In the genomic region with DNA sequence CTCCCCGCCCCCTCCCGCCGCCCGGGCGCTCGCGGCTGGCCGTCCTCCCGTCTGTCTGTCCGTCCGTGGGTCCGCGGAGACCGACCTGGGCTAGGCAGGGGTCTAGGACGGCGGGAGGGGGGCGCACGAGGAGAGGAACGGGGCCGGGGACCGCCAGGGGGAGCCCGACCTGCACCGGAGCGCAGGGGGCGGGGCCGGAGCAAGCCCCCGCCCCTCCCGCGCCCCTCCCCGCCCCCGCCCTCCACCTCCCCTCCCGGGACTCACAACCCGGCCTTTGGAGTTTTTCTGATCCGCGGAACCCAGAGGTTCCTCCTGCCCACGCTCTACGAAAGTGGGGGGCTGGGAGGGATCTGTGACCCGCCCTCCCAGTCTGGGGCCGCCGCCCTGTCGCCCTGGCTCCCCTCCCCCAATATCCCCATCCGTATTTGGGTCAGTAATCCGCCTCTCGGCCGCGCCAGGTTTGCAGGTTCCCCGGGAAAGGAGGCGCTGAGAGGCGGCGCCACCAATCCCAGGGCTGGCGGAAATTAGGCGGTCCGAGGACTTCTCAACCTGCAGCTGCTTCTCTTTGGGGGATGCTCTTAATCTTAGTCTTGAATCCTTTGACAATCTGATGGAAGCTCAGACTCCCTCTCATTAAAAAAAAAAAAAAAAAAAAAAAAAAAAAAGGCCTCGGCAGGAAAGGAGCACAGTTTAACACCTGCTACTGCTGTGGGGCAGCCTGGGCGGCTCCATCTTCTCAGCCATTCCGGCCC, we compare ENCODE assay signal across 9 cellular contexts. TPM values are rescaled to one million over a fixed set of nuclear protein-coding genes. Genes with fewer than 3 reads are reported as not detected.
DNase-seq lines count a peak whose midpoint lies in the region; ATAC-seq and TF ChIP-seq lines count a peak whose summit lies in the region.
"Had no signal": no experiment of that assay in that cellular context is flagged by ENCODE, and none has a peak within 500 bp of the region (broad histone marks: within the 10 kb centered on the region; RNA-seq: fewer than 3 reads in every experiment).

No MANE protein-coding gene starts in this region.

- ATAC-seq in GM23338: peak; percentile 70
- peak; percentile 19 to 76 (median 59) for ATAC-seq in heart left ventricle
- ATAC-seq in upper lobe of right lung: peak; percentile 88

- H3K4me2 ChIP-seq in GM23338: peak overlapping the region; percentile 77
- H3K4me2 ChIP-seq in MM.1S (ENCODE audit: low read depth, low read length): peak overlapping the region; percentile 80

- intact Hi-C loops in heart left ventricle (cut with DNase I): loop anchor here in 1 of 10 donors (1.0 kb wide), 1 partner anchor 115 kb away; no protein-coding TSS in a partner anchor
- intact Hi-C loops in posterior vena cava (cut with DNase I): no loop called here
- intact Hi-C loops in upper lobe of right lung (cut with DNase I): no loop called here

- H3K4me3 ChIP-seq in GM23338 (peak overlapping the region; percentile 70), MM.1S (ENCODE audit: low read length) (peak overlapping the region; percentile 62), heart left ventricle (peak overlapping the region; percentile 15 to 68 (median 56)), upper lobe of right lung (peak overlapping the region; percentile 48)

- H3K79me2 ChIP-seq in GM23338 (replicated peaks; ENCODE audit: insufficient read depth): no peaks in the 10 kb centered on the region
- 0 out of 2 replicates have a peak, but pooled peaks cover 11% of the 10 kb centered on the region for H3K79me2 ChIP-seq in MM.1S (ENCODE audit: low read length)

- no peaks in the 10 kb centered on the region for H3F3A ChIP-seq in GM23338 (replicated peaks; ENCODE audit: low read depth)
- H3F3A ChIP-seq in MM.1S (ENCODE audit: insufficient read depth, low read length): peaks cover 18% of the 10 kb centered on the region

- H3K9me3 Mint-ChIP-seq in GM23338: no peaks in the 10 kb centered on the region
- H3K9me3 Mint-ChIP-seq in activated naive CD4-positive, alpha-beta T cell treated with anti-CD3 and anti-CD28 coated beads, Interleukin-2, amount 50 U/mL, for 24 hours: no peaks in the 10 kb centered on the region

- H3K9me3 ChIP-seq in MM.1S (replicated peaks; ENCODE audit: insufficient read depth, low read length) (no peaks in the 10 kb centered on the region), heart left ventricle (no peaks in the 10 kb centered on the region), upper lobe of right lung (no peaks in the 10 kb centered on the region)

- H3K27me3 ChIP-seq in GM23338 (ENCODE audit: insufficient read depth): no peaks in the 10 kb centered on the region
- no peaks in the 10 kb centered on the region for H3K27me3 ChIP-seq in MM.1S (replicated peaks; ENCODE audit: insufficient read depth, low read length)
- H3K27me3 ChIP-seq in heart left ventricle: peaks cover 0 to 15% (median 0%) of the 10 kb centered on the region in 9 donors
- peaks cover 10% of the 10 kb centered on the region for H3K27me3 ChIP-seq in upper lobe of right lung

- WGBS in heart left ventricle, 4 donors: 2 to 6% (median 5%) methylated on average over 39 to 56 of the region's 56 CpGs

- peak overlapping the region; percentile 72 for H3K4me3 Mint-ChIP-seq in GM23338
- H3K4me3 Mint-ChIP-seq in activated naive CD4-positive, alpha-beta T cell treated with anti-CD3 and anti-CD28 coated beads, Interleukin-2, amount 50 U/mL, for 24 hours: peak overlapping the region; percentile 81

- H3K36me3 ChIP-seq in GM23338 (ENCODE audit: insufficient read depth) (no peaks in the 10 kb centered on the region), MM.1S (replicated peaks; ENCODE audit: insufficient read depth, low read length) (no peaks in the 10 kb centered on the region), heart left ventricle (no peaks in the 10 kb centered on the region), upper lobe of right lung (no peaks in the 10 kb centered on the region)

- peaks cover 10% of the 10 kb centered on the region; the same call in 2 of the 3 replicates for H3K36me3 Mint-ChIP-seq in GM23338 (ENCODE audit: low read depth)
- no peaks in the 10 kb centered on the region for H3K36me3 Mint-ChIP-seq in activated naive CD4-positive, alpha-beta T cell treated with anti-CD3 and anti-CD28 coated beads, Interleukin-2, amount 50 U/mL, for 24 hours

- DNase-seq in DMS153 (lab: John Stamatoyannopoulos, UW): peak; percentile 76
- DNase-seq in GM23338 (ENCODE audit: low spot score): peak; percentile 95
- peak; percentile 83 for DNase-seq in MM.1S
- peak; percentile 87 for DNase-seq in SK-N-DZ (ENCODE audit: low spot score)
- DNase-seq in heart left ventricle: peak; percentile 67 to 84 (median 75)
- peak; percentile 87 for DNase-seq in posterior vena cava (ENCODE audit: low spot score)
- peak; percentile 91 for DNase-seq in upper lobe of right lung

- peak overlapping the region; percentile 70 for H3K9ac ChIP-seq in MM.1S (ENCODE audit: low read length)

- TF ChIP-seq POLR2A in heart left ventricle (IDR thresholded peaks at IDR 0.05): no peak

- peaks cover 12% of the 10 kb centered on the region; the same call in 2 of the 3 replicates for H3K4me1 Mint-ChIP-seq in GM23338
- H3K4me1 Mint-ChIP-seq in activated naive CD4-positive, alpha-beta T cell treated with anti-CD3 and anti-CD28 coated beads, Interleukin-2, amount 50 U/mL, for 24 hours: peaks cover 4% of the 10 kb centered on the region

- H2AFZ ChIP-seq in GM23338 (peak overlapping the region; percentile 80), MM.1S (ENCODE audit: low read length) (peak overlapping the region; percentile 84)

- H4K20me1 ChIP-seq in GM23338 (replicated peaks; ENCODE audit: insufficient read depth) (no peaks in the 10 kb centered on the region), MM.1S (ENCODE audit: insufficient read depth, low read length) (no peaks in the 10 kb centered on the region)

- no peak overlapping the region for H3K27ac Mint-ChIP-seq in GM23338
- H3K27ac Mint-ChIP-seq in activated naive CD4-positive, alpha-beta T cell treated with anti-CD3 and anti-CD28 coated beads, Interleukin-2, amount 50 U/mL, for 24 hours: peak overlapping the region; percentile 46

- peak in 1 of 2 experiments; percentile 71; a peak in 3 of 4 replicates for TF ChIP-seq CTCF in GM23338 (conservative IDR thresholded peaks at IDR 0.05; ENCODE audit: low read depth in 2 of 2)
- peak; percentile 43 for TF ChIP-seq CTCF in MM.1S (IDR thresholded peaks at IDR 0.05; ENCODE audit: low read length)
- TF ChIP-seq CTCF in heart left ventricle (IDR thresholded peaks at IDR 0.05): peak; percentile 48 to 90 (median 78)
- TF ChIP-seq CTCF in upper lobe of right lung (IDR thresholded peaks at IDR 0.05): peak; percentile 75

- H3K27me3 Mint-ChIP-seq in GM23338 (ENCODE audit: insufficient read depth, low read depth, poor library complexity): peaks cover 21% of the 10 kb centered on the region
- no peaks in the 10 kb centered on the region for H3K27me3 Mint-ChIP-seq in activated naive CD4-positive, alpha-beta T cell treated with anti-CD3 and anti-CD28 coated beads, Interleukin-2, amount 50 U/mL, for 24 hours

- H3K27ac ChIP-seq in GM23338 (ENCODE audit: low read depth): no peak overlapping the region
- H3K27ac ChIP-seq in MM.1S (ENCODE audit: low read length): peak overlapping the region; percentile 79
- peak overlapping the region in 10 of 12 donors; percentile 8 to 77 (median 50) for H3K27ac ChIP-seq in heart left ventricle
- peak overlapping the region; percentile 37 for H3K27ac ChIP-seq in upper lobe of right lung

- H3K9me2 ChIP-seq in GM23338 (ENCODE audit: insufficient read depth) (0 out of 2 replicates have a peak, but pooled peaks cover 3% of the 10 kb centered on the region), MM.1S (replicated peaks; ENCODE audit: insufficient read depth, low read length) (no peaks in the 10 kb centered on the region)

- H3K4me1 ChIP-seq in GM23338 (ENCODE audit: insufficient read depth) (peaks cover 7% of the 10 kb centered on the region; the same call in 1 of the 2 replicates), MM.1S (ENCODE audit: low read length) (peaks cover 49% of the 10 kb centered on the region), heart left ventricle (peaks cover 0 to 36% (median 10%) of the 10 kb centered on the region in 12 donors), upper lobe of right lung (peaks cover 3% of the 10 kb centered on the region)

TF ChIP-seq in GM23338, 12 proteins besides CTCF, POLR2A, EP300 and RAD21:
- TF ChIP-seq CREB1 (CRISPR knock-in tag; IDR thresholded peaks at IDR 0.05; ENCODE audit: low read depth): peak; percentile 28; the same call in 1 of the 2 replicates
- TF ChIP-seq, protein P1, sequence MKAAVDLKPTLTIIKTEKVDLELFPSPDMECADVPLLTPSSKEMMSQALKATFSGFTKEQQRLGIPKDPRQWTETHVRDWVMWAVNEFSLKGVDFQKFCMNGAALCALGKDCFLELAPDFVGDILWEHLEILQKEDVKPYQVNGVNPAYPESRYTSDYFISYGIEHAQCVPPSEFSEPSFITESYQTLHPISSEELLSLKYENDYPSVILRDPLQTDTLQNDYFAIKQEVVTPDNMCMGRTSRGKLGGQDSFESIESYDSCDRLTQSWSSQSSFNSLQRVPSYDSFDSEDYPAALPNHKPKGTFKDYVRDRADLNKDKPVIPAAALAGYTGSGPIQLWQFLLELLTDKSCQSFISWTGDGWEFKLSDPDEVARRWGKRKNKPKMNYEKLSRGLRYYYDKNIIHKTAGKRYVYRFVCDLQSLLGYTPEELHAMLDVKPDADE (IDR thresholded peaks at IDR 0.05): no peak
- TF ChIP-seq POLR2AphosphoS5 (IDR thresholded peaks at IDR 0.05; ENCODE audit: low read depth): peak; percentile 41; the same call in 1 of the 2 replicates
TF ChIP-seq in GM23338: peak in this region for 2.

RNA-seq across cellular contexts. Expression of a gene that starts 0.9 kb away (rescaled TPM):
- 5.9 and 7.9 TPM in 2 replicates for total RNA-seq in GM23338 (2014; rRNA removed; shearing (Covaris generic))
- 0.89 and 2.2 TPM in 2 replicates for polyA plus RNA-seq in GM23338 (2016; fragmentation: Nextera tagmentation; extraction: Ambion mirVana)
- polyA plus RNA-seq in SK-N-DZ (2014; cell fraction: cytosol; rRNA removed): 37.2 and 39.9 TPM in 2 replicates
- polyA plus RNA-seq in SK-N-DZ (2014; cell fraction: nucleus; rRNA removed): 17.7 and 20.3 TPM in 2 replicates
- total RNA-seq in heart left ventricle: 10 to 100 TPM; 11.5 to 32.4 (median 17.6) TPM
- polyA plus RNA-seq in heart left ventricle: 10 to 100 TPM; 14.8 to 22.3 TPM
- 1 to 10 TPM in 1 of 2 donors, under 1 TPM in 1; 0.56 to 1.3 TPM for total RNA-seq in posterior vena cava
- 6.3 TPM for total RNA-seq in upper lobe of right lung
- total RNA-seq: glomerular endothelial cell had no signal

RNA-seq across cellular contexts. Expression of a gene that starts 37.8 kb away (rescaled TPM):
- total RNA-seq in GM23338 (2014; rRNA removed; shearing (Covaris generic)): 1.5 and 1.9 TPM in 2 replicates
- polyA plus RNA-seq in GM23338 (2016; fragmentation: Nextera tagmentation; extraction: Ambion mirVana) (0.15 and 0.28 TPM in 2 replicates), heart left ventricle (1 to 10 TPM in 1 of 2 donors, under 1 TPM in 1; 0.27 to 1.3 TPM)
- polyA plus RNA-seq in SK-N-DZ (2014; cell fraction: cytosol; rRNA removed): 18.4 and 24.1 TPM in 2 replicates
- 28.3 and 50.0 TPM in 2 replicates for polyA plus RNA-seq in SK-N-DZ (2014; cell fraction: nucleus; rRNA removed)
- total RNA-seq in heart left ventricle (1 to 10 TPM in 6 of 9 donors, under 1 TPM in 3; 0.70 to 4.0 (median 1.6) TPM), posterior vena cava (1 to 10 TPM; 2.5 to 2.9 TPM), upper lobe of right lung (5.6 TPM)
